ENCODE assay signal across 11 cellular contexts in the genomic region with DNA sequence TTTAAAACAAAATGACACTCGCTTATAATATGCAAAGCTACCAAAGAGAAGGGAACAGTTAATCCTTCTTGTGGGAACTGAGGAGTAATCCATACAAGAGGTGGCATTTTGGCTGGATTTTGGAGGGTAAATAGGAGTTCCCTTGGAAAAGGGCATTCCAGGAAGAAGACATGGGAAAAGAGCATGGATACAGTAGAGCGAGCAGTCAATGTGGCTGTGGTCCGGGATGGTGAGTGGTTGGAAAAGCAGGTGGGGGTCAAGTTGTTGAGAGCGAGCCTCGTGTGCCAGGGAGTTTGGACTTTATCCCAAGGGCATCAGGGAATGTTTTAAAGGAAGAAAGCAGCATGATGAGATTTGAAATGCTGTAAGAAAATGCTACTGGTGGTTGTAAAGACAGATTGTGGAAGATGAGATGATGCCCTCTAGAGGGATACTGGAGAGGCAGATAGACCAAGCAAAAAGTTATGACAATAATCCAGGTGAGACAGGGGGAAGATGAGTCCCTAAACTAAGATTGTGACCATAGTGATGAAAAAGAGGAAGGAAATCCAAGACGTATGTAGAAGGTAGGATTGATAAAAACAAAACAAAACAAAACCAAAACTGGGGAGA. TPM values are rescaled to one million over a fixed set of nuclear protein-coding genes. Genes with fewer than 3 reads are reported as not detected.
DNase-seq lines count a peak whose midpoint lies in the region; ATAC-seq and TF ChIP-seq lines count a peak whose summit lies in the region.
"Had no signal": no experiment of that assay in that cellular context is flagged by ENCODE, and none has a peak within 500 bp of the region (broad histone marks: within the 10 kb centered on the region; RNA-seq: fewer than 3 reads in every experiment).

No MANE protein-coding gene starts in this region.

- no peaks in the 10 kb centered on the region for H3K27me3 ChIP-seq in OCI-LY3 (ENCODE audit: low read depth, low read length)

- no peaks in the 10 kb centered on the region for H4K20me1 ChIP-seq in OCI-LY3 (ENCODE audit: insufficient read depth, low read length)

- no peaks in the 10 kb centered on the region for H3K9me3 Mint-ChIP-seq in activated T-helper 1 cell treated with anti-CD3 and anti-CD28 coated beads, Interleukin-12 subunit alpha, Interleukin-12 subunit beta, Interleukin-2, Interleukin-4 antibody, amounts not matched to agents 30 ng/mL and 10 ng/mL and 1 ng/mL, durations not matched to agents 14 hours and 24 hours and 36 hours
- H3K9me3 Mint-ChIP-seq in type B pancreatic cell = no peaks in the 10 kb centered on the region

- no peak overlapping the region for H3K4me3 ChIP-seq in AG09309 (ENCODE audit: control insufficient read depth, low read depth, low read length)
- no peak overlapping the region for H3K4me3 ChIP-seq in OCI-LY3 (ENCODE audit: low read length)
- H3K4me3 ChIP-seq in foreskin fibroblast (ENCODE audit: low read depth in 1 of 2, low read length in 2 of 2) = no peak overlapping the region
- H3K4me3 ChIP-seq: thoracic aorta had no signal

- H3K9me3 ChIP-seq in OCI-LY3 (ENCODE audit: insufficient read depth, low read length) = no peaks in the 10 kb centered on the region
- H3K9me3 ChIP-seq: thoracic aorta had no signal

- DNase-seq in AG09309 (ENCODE audit: low read depth) (no peak), GM13976 (ENCODE audit: low spot score) (peak; percentile 42), foreskin fibroblast (no peak), HUDEP-2 (lab: John Stamatoyannopoulos, UW; ENCODE audit: unreplicated experiment in 76 of 76) (no peak), type B pancreatic cell (ENCODE audit: extremely low spot score, unreplicated experiment) (no peak)
- no peak for DNase-seq in activated T-helper 1 cell treated with anti-CD3 and anti-CD28 coated beads, Interleukin-12 subunit alpha, Interleukin-12 subunit beta, Interleukin-2, Interleukin-4 antibody, amounts not matched to agents 30 ng/mL and 10 ng/mL and 1 ng/mL, durations not matched to agents 14 hours and 24 hours and 36 hours (ENCODE audit: low spot score)
- DNase-seq: C1 segment of cervical spinal cord, midbrain had no signal

- intact Hi-C loops in activated T-helper 1 cell treated with anti-CD3 and anti-CD28 coated beads, Interleukin-12 subunit alpha, Interleukin-12 subunit beta, Interleukin-2, Interleukin-4 antibody, amounts not matched to agents 30 ng/mL and 10 ng/mL and 1 ng/mL, durations not matched to agents 14 hours and 24 hours and 36 hours (cut with micrococcal nuclease) = no loop called here

- H3K4me1 Mint-ChIP-seq in activated T-helper 1 cell treated with anti-CD3 and anti-CD28 coated beads, Interleukin-12 subunit alpha, Interleukin-12 subunit beta, Interleukin-2, Interleukin-4 antibody, amounts not matched to agents 30 ng/mL and 10 ng/mL and 1 ng/mL, durations not matched to agents 14 hours and 24 hours and 36 hours (ENCODE audit: low read depth) = peaks cover 5% of the 10 kb centered on the region
- H3K4me1 Mint-ChIP-seq in type B pancreatic cell (ENCODE audit: unreplicated experiment) = no peaks in the 10 kb centered on the region

- TF ChIP-seq CTCF in AG09309 (IDR thresholded peaks at IDR 0.05; ENCODE audit: control insufficient read depth, insufficient read depth, low read depth, low read length, missing control alignments) (peak; percentile 41), GM13976 (IDR thresholded peaks at IDR 0.05; ENCODE audit: borderline replicate concordance, control extremely low read depth, extremely low read depth, insufficient read depth, missing control alignments) (peak; percentile 19), OCI-LY3 (IDR thresholded peaks at IDR 0.05; ENCODE audit: low read depth, low read length) (peak; percentile 51), foreskin fibroblast (IDR thresholded peaks at IDR 0.05; ENCODE audit: low read depth, low read length) (peak; percentile 27), type B pancreatic cell (conservative IDR thresholded peaks at IDR 0.05) (no peak)

- H3K27me3 Mint-ChIP-seq in activated T-helper 1 cell treated with anti-CD3 and anti-CD28 coated beads, Interleukin-12 subunit alpha, Interleukin-12 subunit beta, Interleukin-2, Interleukin-4 antibody, amounts not matched to agents 30 ng/mL and 10 ng/mL and 1 ng/mL, durations not matched to agents 14 hours and 24 hours and 36 hours (ENCODE audit: insufficient read depth) = peaks cover 12% of the 10 kb centered on the region
- H3K27me3 Mint-ChIP-seq in type B pancreatic cell = no peaks in the 10 kb centered on the region

- no peak overlapping the region for H3K27ac Mint-ChIP-seq in activated T-helper 1 cell treated with anti-CD3 and anti-CD28 coated beads, Interleukin-12 subunit alpha, Interleukin-12 subunit beta, Interleukin-2, Interleukin-4 antibody, amounts not matched to agents 30 ng/mL and 10 ng/mL and 1 ng/mL, durations not matched to agents 14 hours and 24 hours and 36 hours
- H3K27ac Mint-ChIP-seq in type B pancreatic cell = no peak overlapping the region

- no peak for ATAC-seq in GM21737 (IDR thresholded peaks at IDR 0.05; ENCODE audit: unreplicated experiment)

- no peaks in the 10 kb centered on the region for H3K79me2 ChIP-seq in OCI-LY3 (ENCODE audit: low read length)

- no peaks in the 10 kb centered on the region for H3K36me3 ChIP-seq in OCI-LY3 (replicated peaks; ENCODE audit: low read depth, low read length)
- H3K36me3 ChIP-seq: thoracic aorta had no signal

- in situ Hi-C loops in GM13976 (cut with MboI; ENCODE audit: low sequenced_read_pairs, unreplicated experiment) = no loop called here

- H3K4me2 ChIP-seq in OCI-LY3 (ENCODE audit: low read length) = peak overlapping the region; percentile 30; the same call in 1 of the 2 replicates

- no peaks in the 10 kb centered on the region for H3K36me3 Mint-ChIP-seq in activated T-helper 1 cell treated with anti-CD3 and anti-CD28 coated beads, Interleukin-12 subunit alpha, Interleukin-12 subunit beta, Interleukin-2, Interleukin-4 antibody, amounts not matched to agents 30 ng/mL and 10 ng/mL and 1 ng/mL, durations not matched to agents 14 hours and 24 hours and 36 hours (ENCODE audit: low read depth)
- no peaks in the 10 kb centered on the region for H3K36me3 Mint-ChIP-seq in type B pancreatic cell

- no peak overlapping the region for H3K9ac ChIP-seq in OCI-LY3 (ENCODE audit: low read length)

- no peak overlapping the region for H2AFZ ChIP-seq in OCI-LY3 (ENCODE audit: low read depth, low read length)

- H3K27ac ChIP-seq in OCI-LY3 (ENCODE audit: low read length) = no peak overlapping the region
- H3K27ac ChIP-seq: thoracic aorta had no signal

- H3K4me1 ChIP-seq in OCI-LY3 (ENCODE audit: low read length) = peaks cover 21% of the 10 kb centered on the region

- no peak overlapping the region for H3K4me3 Mint-ChIP-seq in activated T-helper 1 cell treated with anti-CD3 and anti-CD28 coated beads, Interleukin-12 subunit alpha, Interleukin-12 subunit beta, Interleukin-2, Interleukin-4 antibody, amounts not matched to agents 30 ng/mL and 10 ng/mL and 1 ng/mL, durations not matched to agents 14 hours and 24 hours and 36 hours
- H3K4me3 Mint-ChIP-seq in type B pancreatic cell = no peak overlapping the region

RNA-seq across cellular contexts. Expression of a gene that starts 3.8 kb away (rescaled TPM):
- not detected in 2 replicates for total RNA-seq in activated T-helper 1 cell treated with anti-CD3 and anti-CD28 coated beads, Interleukin-12 subunit alpha, Interleukin-12 subunit beta, Interleukin-2, Interleukin-4 antibody, amounts not matched to agents 30 ng/mL and 10 ng/mL and 1 ng/mL, durations not matched to agents 14 hours and 24 hours and 36 hours
- 1.8 and 3.5 TPM in 2 replicates for total RNA-seq in type B pancreatic cell (ENCODE audit: low replicate concordance)
- total RNA-seq: thoracic aorta had no signal
